17 cellular contexts compared by ENCODE assay signal in the genomic region with DNA sequence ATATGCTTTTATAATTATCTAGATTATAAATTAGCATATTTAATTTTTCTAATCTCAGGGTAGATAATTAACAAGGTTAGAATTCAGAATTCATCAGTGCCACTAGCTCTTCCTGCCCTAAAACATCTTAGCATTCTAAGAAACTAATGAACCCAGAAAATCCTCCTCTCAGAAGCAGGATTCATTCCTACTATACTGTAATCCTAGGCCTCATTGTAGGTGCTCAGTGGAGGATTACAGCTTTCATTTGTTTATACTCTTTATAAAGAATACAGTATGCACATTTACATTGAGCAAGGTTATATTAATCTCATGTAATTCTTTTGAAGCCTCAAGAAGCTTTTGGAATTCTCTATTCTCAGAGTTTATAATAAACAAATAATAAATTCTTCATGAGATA. TPM values are rescaled to one million over a fixed set of nuclear protein-coding genes. Genes with fewer than 3 reads are reported as not detected.
DNase-seq lines count a peak whose midpoint lies in the region; TF ChIP-seq lines count a peak whose summit lies in the region.
"Had no signal": no experiment of that assay in that cellular context is flagged by ENCODE, and none has a peak within 500 bp of the region (broad histone marks: within the 10 kb centered on the region; RNA-seq: fewer than 3 reads in every experiment).

No MANE protein-coding gene starts in this region.

- H3K9me3 ChIP-seq in smooth muscle cell (replicated peaks; ENCODE audit: low read depth): no peaks in the 10 kb centered on the region

- no peak for TF ChIP-seq CTCF in HFFc6 (IDR thresholded peaks at IDR 0.05)
- no peak for TF ChIP-seq CTCF in brain (conservative IDR thresholded peaks at IDR 0.05)
- no peak for TF ChIP-seq CTCF in smooth muscle cell (IDR thresholded peaks at IDR 0.05; ENCODE audit: borderline replicate concordance, insufficient read depth, poor library complexity, severe bottlenecking)

- H3K27me3 Mint-ChIP-seq in HFFc6 (ENCODE audit: insufficient read depth) (no peaks in the 10 kb centered on the region; the same call in 1 of the 2 replicates), brain (no peaks in the 10 kb centered on the region)
- H3K27me3 Mint-ChIP-seq: B cell; CD4-positive, alpha-beta T cell had no signal

- H3K27me3 ChIP-seq in smooth muscle cell (ENCODE audit: low read depth): no peaks in the 10 kb centered on the region

- H3K9ac ChIP-seq in smooth muscle cell (ENCODE audit: low read depth): no peak overlapping the region

- H3K27ac ChIP-seq in smooth muscle cell (ENCODE audit: low read depth): peak overlapping the region; percentile 74
- H3K27ac ChIP-seq: HL-60 had no signal

- H3K79me2 ChIP-seq in smooth muscle cell (ENCODE audit: low read depth): no peaks in the 10 kb centered on the region

- H3K4me1 ChIP-seq in smooth muscle cell (ENCODE audit: low read depth): no peaks in the 10 kb centered on the region

- no peak for DNase-seq in HFFc6
- peak; percentile 45 for DNase-seq in kidney tubule cell (ENCODE audit: low spot score)
- DNase-seq in smooth muscle cell (lab: John Stamatoyannopoulos, UW; ENCODE audit: unreplicated experiment): no peak
- no peak for DNase-seq in NCI-H1694 treated with DMSO at 0.1 percent for 48 hours (lab: John Stamatoyannopoulos, UW)
- DNase-seq in stimulated activated CD4-positive, alpha-beta T cell treated with anti-CD3 and anti-CD28 coated beads, Interleukin-1b, Interleukin-23, amount 100 ng/mL, for 48 hours: no peak
- DNase-seq in DMS79 treated with DMSO at 0.1 percent for 48 hours (lab: John Stamatoyannopoulos, UW): no peak
- DNase-seq: C1 segment of cervical spinal cord; Calu3; CD4-positive, alpha-beta T cell; DMS 273 treated with DMSO at 0.1 percent for 48 hours; GOT3; H9 had no signal

- H3K27ac Mint-ChIP-seq in HFFc6 (peak overlapping the region; percentile 66), brain (peak overlapping the region in 3 of 5 experiments; percentile 20 to 66 (median 36))
- H3K27ac Mint-ChIP-seq: B cell; CD4-positive, alpha-beta T cell; H9 had no signal

- H2AFZ ChIP-seq in smooth muscle cell (ENCODE audit: low read depth): no peak overlapping the region

- H3K4me3 ChIP-seq in smooth muscle cell: no peak overlapping the region
- H3K4me3 ChIP-seq: GM12878 had no signal

- H3F3A ChIP-seq in smooth muscle cell (ENCODE audit: low read depth): no peaks in the 10 kb centered on the region

- peaks cover 13% of the 10 kb centered on the region for H3K36me3 Mint-ChIP-seq in HFFc6 (ENCODE audit: low read depth)
- H3K36me3 Mint-ChIP-seq in brain: peaks cover 23% of the 10 kb centered on the region

- no peaks in the 10 kb centered on the region for H3K9me3 Mint-ChIP-seq in HFFc6
- no peaks in the 10 kb centered on the region for H3K9me3 Mint-ChIP-seq in brain
- H3K9me3 Mint-ChIP-seq: CD4-positive, alpha-beta T cell; H9 had no signal

- H3K4me3 Mint-ChIP-seq in HFFc6: no peak overlapping the region
- H3K4me3 Mint-ChIP-seq in brain: no peak overlapping the region
- H3K4me3 Mint-ChIP-seq: B cell; CD4-positive, alpha-beta T cell; H9 had no signal

- H3K4me2 ChIP-seq in smooth muscle cell: no peak overlapping the region

- H3K36me3 ChIP-seq in smooth muscle cell (ENCODE audit: low read depth): no peaks in the 10 kb centered on the region

- no peaks in the 10 kb centered on the region for H4K20me1 ChIP-seq in smooth muscle cell (ENCODE audit: low read depth)

- H3K4me1 Mint-ChIP-seq in HFFc6 (ENCODE audit: low read depth) (peaks cover 51% of the 10 kb centered on the region), brain (no peaks in the 10 kb centered on the region)
- H3K4me1 Mint-ChIP-seq: H9 had no signal

RNA-seq across cellular contexts. Expression of a gene that starts 20.9 kb away (rescaled TPM):
- total RNA-seq in HFFc6 (2021; fragmentation: NEBNext Ultra II Directional; extraction: Animal tissue kit (Norgen Biotek cat#: 25700)): 10 to 100 TPM; 13.3 to 18.5 (median 13.8) TPM
- polyA plus RNA-seq in brain (ENCODE audit: insufficient read depth, low read depth, low replicate concordance) (2.8 TPM), smooth muscle cell (22.2 and 28.3 TPM in 2 replicates)
- 24.8 and 32.0 TPM in 2 replicates for total RNA-seq in smooth muscle cell

RNA-seq across cellular contexts. Expression of a gene that starts 21.4 kb away (rescaled TPM):
- total RNA-seq in HFFc6 (2021; fragmentation: NEBNext Ultra II Directional; extraction: Animal tissue kit (Norgen Biotek cat#: 25700)): 10 to 100 TPM; 43.8 to 51.5 (median 48.0) TPM
- polyA plus RNA-seq in brain (ENCODE audit: insufficient read depth, low read depth, low replicate concordance): 14.9 TPM
- 36.0 and 46.7 TPM in 2 replicates for total RNA-seq in smooth muscle cell
- polyA plus RNA-seq in smooth muscle cell: 43.7 and 46.0 TPM in 2 replicates

RNA-seq across cellular contexts. Expression of a gene that starts 41.7 kb away (rescaled TPM):
- 1 to 10 TPM in 5 of 6 experiments, under 1 TPM in 1; 0.78 to 8.4 (median 7.1) TPM for total RNA-seq in HFFc6 (2021; fragmentation: NEBNext Ultra II Directional; extraction: Animal tissue kit (Norgen Biotek cat#: 25700))
- polyA plus RNA-seq in brain (ENCODE audit: insufficient read depth, low read depth, low replicate concordance) (not detected), smooth muscle cell (not detected in 2 replicates)
- total RNA-seq in smooth muscle cell: not detected in 2 replicates
- total RNA-seq: G401, H9 had no signal
